In genomic region chr10:74936577-74937445, GRCh38 we compare ENCODE assay signal across 10 cellular contexts.
DNase-seq lines count a peak whose midpoint lies in the region; ATAC-seq and TF ChIP-seq lines count a peak whose summit lies in the region.
"Had no signal": no experiment of that assay in that cellular context is flagged by ENCODE, and none has a peak within 500 bp of the region (broad histone marks: within the 10 kb centered on the region; RNA-seq: fewer than 3 reads in every experiment).

No MANE protein-coding gene starts in this region.

- H3K9me3 ChIP-seq in subcutaneous abdominal adipose tissue (ENCODE audit: control insufficient read depth in 5 of 5, low read length in 5 of 5) = no peaks in the 10 kb centered on the region
- H3K9me3 ChIP-seq: upper lobe of left lung had no signal

- H3K4me3 ChIP-seq in subcutaneous abdominal adipose tissue (ENCODE audit: low read depth in 1 of 5, low read length in 5 of 5) = no peak overlapping the region
- H3K4me3 ChIP-seq: upper lobe of left lung had no signal

- peaks cover 0 to 33% (median 25%) of the 10 kb centered on the region in 5 donors for H3K4me1 ChIP-seq in subcutaneous abdominal adipose tissue (ENCODE audit: control insufficient read depth in 5 of 5, insufficient read depth in 5 of 5, low read length in 5 of 5)

- no peak for TF ChIP-seq CTCF in brain (conservative IDR thresholded peaks at IDR 0.05)

- no peaks in the 10 kb centered on the region for H3K36me3 ChIP-seq in subcutaneous abdominal adipose tissue (ENCODE audit: control insufficient read depth in 5 of 5, insufficient read depth in 5 of 5, low read length in 5 of 5)
- H3K36me3 ChIP-seq: upper lobe of left lung had no signal

- ATAC-seq in left lobe of liver (peak; percentile 28), HG03439 (IDR thresholded peaks at IDR 0.05; ENCODE audit: unreplicated experiment) (no peak), HG02870 (IDR thresholded peaks at IDR 0.05; ENCODE audit: unreplicated experiment) (no peak)

- H3K27ac ChIP-seq in subcutaneous abdominal adipose tissue (ENCODE audit: low read depth, low read length) = peak overlapping the region; percentile 52
- no peak overlapping the region for H3K27ac ChIP-seq in caudate nucleus (ENCODE audit: low read depth, low read length)
- H3K27ac ChIP-seq: upper lobe of left lung had no signal

- H3K4me1 Mint-ChIP-seq in brain = peaks cover 87% of the 10 kb centered on the region

- peak overlapping the region in 3 of 5 experiments; percentile 13 to 58 (median 20) for H3K27ac Mint-ChIP-seq in brain
- H3K27ac Mint-ChIP-seq: endodermal cell had no signal

- no peaks in the 10 kb centered on the region for H3K27me3 ChIP-seq in subcutaneous abdominal adipose tissue (ENCODE audit: control insufficient read depth in 5 of 5, insufficient read depth in 4 of 5, low read length in 5 of 5)
- H3K27me3 ChIP-seq: upper lobe of left lung had no signal

- peak overlapping the region in 2 of 5 experiments; percentile 16 to 28 for H3K4me3 Mint-ChIP-seq in brain
- H3K4me3 Mint-ChIP-seq: endodermal cell had no signal

- H3K27me3 Mint-ChIP-seq in brain = no peaks in the 10 kb centered on the region

- H3K9me3 Mint-ChIP-seq in brain = peaks cover 0 to 3% (median 0%) of the 10 kb centered on the region in 5 experiments
- H3K9me3 Mint-ChIP-seq: endodermal cell had no signal

- peaks cover 22% of the 10 kb centered on the region for H3K36me3 Mint-ChIP-seq in brain

- DNase-seq in NCI-H1092 treated with DMSO at 0.1 percent for 48 hours (lab: John Stamatoyannopoulos, UW) = peak; percentile 2
- no peak for DNase-seq in NCI-H1092 (lab: John Stamatoyannopoulos, UW)
- no peak for DNase-seq in left lobe of liver (ENCODE audit: low spot score)
- no peak for DNase-seq in caudate nucleus (lab: John Stamatoyannopoulos, UW)
- DNase-seq: endodermal cell, upper lobe of left lung had no signal

- H3K9ac ChIP-seq in subcutaneous abdominal adipose tissue (ENCODE audit: low read length in 5 of 5) = peak overlapping the region in 1 of 5 donors; percentile 51
